11 cellular contexts compared by ENCODE assay signal in the genomic region with DNA sequence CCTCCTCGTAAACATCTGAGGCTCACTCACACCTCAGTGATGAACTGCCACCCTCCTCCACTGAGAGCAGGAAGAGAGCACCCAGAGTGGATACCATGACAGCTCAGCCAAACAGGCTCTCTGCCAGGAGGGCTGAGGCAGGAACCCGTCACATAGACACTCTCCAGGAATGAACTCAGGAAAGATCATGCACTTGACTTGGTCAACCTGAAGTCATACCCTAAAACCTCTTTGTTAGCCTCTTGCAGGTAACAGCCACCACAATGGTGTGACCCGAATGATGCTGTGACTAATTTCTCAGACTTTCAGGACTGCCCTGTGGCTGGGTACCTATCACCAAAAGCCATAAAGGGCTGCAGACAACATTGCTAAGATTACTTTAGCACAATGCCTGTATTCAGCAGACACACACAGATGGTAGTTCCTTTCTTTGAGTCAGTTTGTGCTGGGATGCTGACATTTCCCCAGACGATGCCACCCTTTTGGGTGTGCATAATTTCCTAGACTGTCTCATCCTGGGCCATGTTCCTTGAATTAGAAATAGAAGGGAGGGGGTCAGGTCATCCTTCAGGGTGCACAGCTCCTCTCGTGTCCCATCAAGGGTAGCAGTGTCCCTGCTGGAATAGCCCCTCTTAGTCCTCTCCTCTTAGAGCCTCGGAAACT. TPM values are rescaled to one million over a fixed set of nuclear protein-coding genes. Genes with fewer than 3 reads are reported as not detected.
DNase-seq lines count a peak whose midpoint lies in the region; ATAC-seq, FAIRE-seq and TF ChIP-seq lines count a peak whose summit lies in the region.
"Had no signal": no experiment of that assay in that cellular context is flagged by ENCODE, and none has a peak within 500 bp of the region (broad histone marks: within the 10 kb centered on the region; RNA-seq: fewer than 3 reads in every experiment).

No MANE protein-coding gene starts in this region.

- H3K36me3 Mint-ChIP-seq in osteocyte (ENCODE audit: unreplicated experiment) = no peaks in the 10 kb centered on the region
- H3K36me3 Mint-ChIP-seq in type B pancreatic cell = no peaks in the 10 kb centered on the region

- H3K4me1 Mint-ChIP-seq in osteocyte (ENCODE audit: unreplicated experiment) (no peaks in the 10 kb centered on the region), type B pancreatic cell (ENCODE audit: unreplicated experiment) (no peaks in the 10 kb centered on the region)

- peak; percentile 62 for FAIRE-seq in bronchial epithelial cell (lab: Jason Lieb, UNC)

- ATAC-seq in GM18520 (IDR thresholded peaks at IDR 0.05; ENCODE audit: unreplicated experiment) = peak; percentile 88
- peak; percentile 63 for ATAC-seq in HG03039 (IDR thresholded peaks at IDR 0.05; ENCODE audit: unreplicated experiment)

- H3K36me3 ChIP-seq in bronchial epithelial cell (ENCODE audit: control insufficient read depth, insufficient read depth, low read length) = no peaks in the 10 kb centered on the region

- H3K4me3 ChIP-seq in bronchial epithelial cell (ENCODE audit: low read depth, low read length) = no peak overlapping the region

- H3K9me3 Mint-ChIP-seq in osteocyte (ENCODE audit: unreplicated experiment) (no peaks in the 10 kb centered on the region), type B pancreatic cell (no peaks in the 10 kb centered on the region)

- H3K27me3 ChIP-seq in bronchial epithelial cell (ENCODE audit: control insufficient read depth, insufficient read depth, low read length) = peaks cover 1% of the 10 kb centered on the region

- H3K4me3 Mint-ChIP-seq in osteocyte (ENCODE audit: unreplicated experiment) = no peak overlapping the region
- no peak overlapping the region for H3K4me3 Mint-ChIP-seq in type B pancreatic cell

- H3K27ac Mint-ChIP-seq in osteocyte (ENCODE audit: unreplicated experiment) = no peak overlapping the region
- H3K27ac Mint-ChIP-seq in type B pancreatic cell = no peak overlapping the region

- H3K27me3 Mint-ChIP-seq in osteocyte (ENCODE audit: unreplicated experiment) (peaks cover 16% of the 10 kb centered on the region), type B pancreatic cell (peaks cover 18% of the 10 kb centered on the region)

- DNase-seq in bronchial epithelial cell (ENCODE audit: low read depth) (peak; percentile 47), osteocyte (ENCODE audit: extremely low spot score, unreplicated experiment) (peak; percentile 38), NCI-H226 (no peak), type B pancreatic cell (ENCODE audit: extremely low spot score, unreplicated experiment) (no peak), NCI-H2196 (lab: John Stamatoyannopoulos, UW; ENCODE audit: unreplicated experiment) (no peak)
- DNase-seq: DMS153, NCI-H774 had no signal

- no peak for TF ChIP-seq CTCF in bronchial epithelial cell (IDR thresholded peaks at IDR 0.05; ENCODE audit: insufficient read depth, low read length, severe bottlenecking)
- no peak for TF ChIP-seq CTCF in osteocyte (IDR thresholded peaks at IDR 0.05)
- TF ChIP-seq CTCF in type B pancreatic cell (conservative IDR thresholded peaks at IDR 0.05) = no peak

RNA-seq across cellular contexts. Expression of a gene that starts 30.3 kb away (rescaled TPM):
- total RNA-seq in bronchial epithelial cell (not detected in 2 replicates), osteocyte (not detected in 2 replicates), type B pancreatic cell (ENCODE audit: low replicate concordance) (0.21 TPM in 1 of 2 replicates, not detected in the other)
- total RNA-seq: lung microvascular endothelial cell, renal cortical epithelial cell had no signal

RNA-seq across cellular contexts. Expression of a gene that starts 57.2 kb away (rescaled TPM):
- total RNA-seq in bronchial epithelial cell = not detected in 2 replicates
- total RNA-seq in osteocyte = not detected in 2 replicates
- 0.12 TPM in 1 of 2 replicates, not detected in the other for total RNA-seq in type B pancreatic cell (ENCODE audit: low replicate concordance)
- total RNA-seq: lung microvascular endothelial cell, renal cortical epithelial cell had no signal

Comparison
In these comparisons a context has a peak if more than half of its experiments do, and no peak if none do; other contexts are left out.
1. DNase-seq: peak in bronchial epithelial cell (single experiment) and osteocyte (single experiment); none in NCI-H226 (single experiment), type B pancreatic cell (single experiment) and NCI-H2196 (single experiment).